In genomic region chr3:119609301-119609700, GRCh38 we compare ENCODE assay signal across 31 cellular contexts. TPM values are rescaled to one million over a fixed set of nuclear protein-coding genes. Genes with fewer than 3 reads are reported as not detected.
DNase-seq lines count a peak whose midpoint lies in the region; ATAC-seq, FAIRE-seq and TF ChIP-seq lines count a peak whose summit lies in the region.
"Had no signal": no experiment of that assay in that cellular context is flagged by ENCODE, and none has a peak within 500 bp of the region (broad histone marks: within the 10 kb centered on the region; RNA-seq: fewer than 3 reads in every experiment).

No MANE protein-coding gene starts in this region.

- POLR2A ChIA-PET in WTC11 (lab: Charles Lee): no interaction called here

- no peaks in the 10 kb centered on the region for H3K36me3 ChIP-seq in GM23338 (ENCODE audit: insufficient read depth)
- H3K36me3 ChIP-seq in parathyroid adenoma (ENCODE audit: control insufficient read depth, insufficient read depth, low read length): no peaks in the 10 kb centered on the region
- no peaks in the 10 kb centered on the region for H3K36me3 ChIP-seq in small intestine (ENCODE audit: control insufficient read depth in 2 of 2, insufficient read depth in 2 of 2, low read length in 2 of 2)

- no peaks in the 10 kb centered on the region for H3K79me2 ChIP-seq in GM23338 (replicated peaks; ENCODE audit: insufficient read depth)
- H3K79me2 ChIP-seq in parathyroid adenoma: no peaks in the 10 kb centered on the region

- no peak overlapping the region for H3K9ac ChIP-seq in parathyroid adenoma
- H3K9ac ChIP-seq: SK-N-SH had no signal

- H2AFZ ChIP-seq in GM23338: 0 out of 2 replicates have a peak overlapping the region, but pooled peaks have one; percentile 23
- peak overlapping the region; percentile 45 for H2AFZ ChIP-seq in parathyroid adenoma

- 26 to 58% (median 56%) methylated on average over 6 of the region's 6 CpGs for WGBS in small intestine, 3 donors

- ATAC-seq in GM23338: no peak
- ATAC-seq in WTC11: peak; percentile 34; the same call in 1 of the 2 replicates
- ATAC-seq in omental fat pad (ENCODE audit: low FRiP score): no peak
- no peak for ATAC-seq in HG02610 (IDR thresholded peaks at IDR 0.05; ENCODE audit: unreplicated experiment)
- ATAC-seq: A549, HCT116, K562, Panc1 had no signal

- H3K4me1 Mint-ChIP-seq in GM23338 (peaks cover 2% of the 10 kb centered on the region; the same call in 1 of the 3 replicates), WTC11 (0 out of 2 replicates have a peak, but pooled peaks cover 5% of the 10 kb centered on the region)
- H3K4me1 Mint-ChIP-seq: CD8-positive, alpha-beta memory T cell had no signal

- 0 out of 2 replicates have a peak, but pooled peaks cover 3% of the 10 kb centered on the region for H3K9me2 ChIP-seq in GM23338 (ENCODE audit: insufficient read depth)
- H3K9me2 ChIP-seq: SK-N-SH had no signal

- H3K27me3 ChIP-seq in GM23338 (ENCODE audit: insufficient read depth) (no peaks in the 10 kb centered on the region), parathyroid adenoma (ENCODE audit: control insufficient read depth, insufficient read depth, low read length) (no peaks in the 10 kb centered on the region), small intestine (ENCODE audit: control insufficient read depth in 2 of 2, insufficient read depth in 2 of 2, low read length in 2 of 2) (no peaks in the 10 kb centered on the region)

- H3K4me1 ChIP-seq in GM23338 (ENCODE audit: insufficient read depth) (no peaks in the 10 kb centered on the region), parathyroid adenoma (no peaks in the 10 kb centered on the region), small intestine (ENCODE audit: control insufficient read depth in 2 of 2, insufficient read depth in 1 of 2, low read depth in 1 of 2, low read length in 1 of 2) (no peaks in the 10 kb centered on the region)
- H3K4me1 ChIP-seq: A549 had no signal

- FAIRE-seq in small intestine (lab: Jason Lieb, UNC): no peak
- FAIRE-seq: A549, GM12892, HTR-8/SVneo, K562 had no signal

- H3K4me3 ChIP-seq in GM23338 (no peak overlapping the region), parathyroid adenoma (ENCODE audit: low read depth, low read length) (no peak overlapping the region), small intestine (ENCODE audit: low read depth in 1 of 2, low read length in 2 of 2) (no peak overlapping the region)
- H3K4me3 ChIP-seq: A549, K562 had no signal

- H4K20me1 ChIP-seq in GM23338 (replicated peaks; ENCODE audit: insufficient read depth): no peaks in the 10 kb centered on the region

- H3K27ac Mint-ChIP-seq in GM23338 (no peak overlapping the region), WTC11 (no peak overlapping the region)
- H3K27ac Mint-ChIP-seq: CD8-positive, alpha-beta memory T cell had no signal

- H3K4me2 ChIP-seq in GM23338 (no peak overlapping the region), parathyroid adenoma (ENCODE audit: low read length) (no peak overlapping the region)
- H3K4me2 ChIP-seq: A549, SK-N-SH had no signal

- H3K9me3 Mint-ChIP-seq in GM23338 (no peaks in the 10 kb centered on the region), WTC11 (no peaks in the 10 kb centered on the region)

- DNase-seq in GM23338 (ENCODE audit: low spot score): no peak
- no peak for DNase-seq in WTC11 (ENCODE audit: low spot score)
- DNase-seq in left kidney (ENCODE audit: low read depth, low spot score): peak; percentile 42
- DNase-seq in omental fat pad (ENCODE audit: low spot score): no peak
- DNase-seq in small intestine: no peak
- DNase-seq: C1 segment of cervical spinal cord; CD8-positive, alpha-beta memory T cell; GOT3; Kasumi-1; NCI-H1092 treated with DMSO at 0.1 percent for 48 hours; NCI-H1436; NCI-H187; NCI-H2081 treated with DMSO at 0.1 percent for 48 hours; NCI-H2171; NCI-H226; NCI-H510A; NCI-H69; SIG-M5; SK-N-SH; SW 1271 had no signal

- CTCF ChIA-PET in WTC11 (lab: Charles Lee): interaction anchor here (1.6 kb wide), 1 partner anchor 9 kb away, joined by 10 read pairs; no protein-coding TSS in a partner anchor

- no peak overlapping the region for H3K27ac ChIP-seq in GM23338 (ENCODE audit: low read depth)
- H3K27ac ChIP-seq in parathyroid adenoma: no peak overlapping the region
- H3K27ac ChIP-seq in small intestine (ENCODE audit: low read depth in 1 of 2, low read length in 1 of 2): no peak overlapping the region
- H3K27ac ChIP-seq: A549, RWPE1 had no signal

- no peak for TF ChIP-seq CTCF in GM23338 (conservative IDR thresholded peaks at IDR 0.05; ENCODE audit: low read depth in 2 of 2)
- no peak for TF ChIP-seq CTCF in WTC11 (IDR thresholded peaks at IDR 0.05)
- no peak for TF ChIP-seq CTCF in parathyroid adenoma (IDR thresholded peaks at IDR 0.05)
- no peak for TF ChIP-seq CTCF in omental fat pad (IDR thresholded peaks at IDR 0.05)

- H3K4me3 Mint-ChIP-seq in GM23338 (no peak overlapping the region), WTC11 (no peak overlapping the region)
- H3K4me3 Mint-ChIP-seq: CD8-positive, alpha-beta memory T cell had no signal

- H3K36me3 Mint-ChIP-seq in GM23338 (ENCODE audit: low read depth): no peaks in the 10 kb centered on the region
- no peaks in the 10 kb centered on the region for H3K36me3 Mint-ChIP-seq in WTC11
- H3K36me3 Mint-ChIP-seq: CD8-positive, alpha-beta memory T cell had no signal

- H3K27me3 Mint-ChIP-seq in GM23338 (ENCODE audit: insufficient read depth, low read depth, poor library complexity) (no peaks in the 10 kb centered on the region), WTC11 (ENCODE audit: low read depth) (no peaks in the 10 kb centered on the region; the same call in 1 of the 2 replicates)

- no peaks in the 10 kb centered on the region for H3K9me3 ChIP-seq in parathyroid adenoma (ENCODE audit: control insufficient read depth, low read length)
- no peaks in the 10 kb centered on the region for H3K9me3 ChIP-seq in small intestine (ENCODE audit: control insufficient read depth, low read depth)

- H3F3A ChIP-seq in GM23338 (replicated peaks; ENCODE audit: low read depth): no peaks in the 10 kb centered on the region

TF ChIP-seq in GM23338, 12 proteins besides CTCF, POLR2A, EP300 and RAD21 (continues in another document):
- TF ChIP-seq EZH2phosphoT487 (IDR thresholded peaks at IDR 0.05; ENCODE audit: unreplicated experiment) (no peak), POLR2AphosphoS5 (IDR thresholded peaks at IDR 0.05; ENCODE audit: low read depth) (no peak)

TF ChIP-seq in WTC11, 78 proteins besides CTCF, POLR2A, EP300 and RAD21:
- TF ChIP-seq NFE2L1 (CRISPR knock-in tag; IDR thresholded peaks at IDR 0.05): no peak
- no peak for TF ChIP-seq IRF2 (CRISPR knock-in tag; IDR thresholded peaks at IDR 0.05; ENCODE audit: borderline replicate concordance, low read depth)
- no peak for TF ChIP-seq ZNF671 (CRISPR knock-in tag; IDR thresholded peaks at IDR 0.05)
TF ChIP-seq in WTC11: peak in this region for 0.

RNA-seq across cellular contexts. Expression of gene PLA1A, which starts 11.6 kb away (rescaled TPM):
- not detected in 2 replicates for total RNA-seq in GM23338 (2014; rRNA removed; shearing (Covaris generic))
- polyA plus RNA-seq in GM23338 (2016; fragmentation: Nextera tagmentation; extraction: Ambion mirVana) (not detected in 2 replicates), small intestine (1 to 10 TPM in 1 of 3 donors, not detected in 2; 5.0 TPM)
- total RNA-seq in WTC11 (2021) (0.11 TPM in 1 of 3 replicates, not detected in the others), omental fat pad (10 to 100 TPM in 1 of 4 donors, 1 to 10 TPM in 3; 3.3 to 12.8 (median 7.3) TPM)
- total RNA-seq: K562, M059J, OCI-LY7 had no signal
- polyA plus RNA-seq: CD8-positive, alpha-beta memory T cell; K562; SK-N-SH had no signal

RNA-seq across cellular contexts. Expression of gene ADPRH, which starts 30.0 kb away (rescaled TPM):
- 3.4 and 4.4 TPM in 2 replicates for total RNA-seq in GM23338 (2014; rRNA removed; shearing (Covaris generic))
- polyA plus RNA-seq in GM23338 (2016; fragmentation: Nextera tagmentation; extraction: Ambion mirVana) (1.2 and 1.7 TPM in 2 replicates), small intestine (1 to 10 TPM in 2 of 3 donors, under 1 TPM in 1; 0.89 to 5.4 (median 1.4) TPM)
- total RNA-seq in WTC11 (2021) (3.6 to 4.3 TPM (median 4.1 TPM) in 3 replicates), omental fat pad (10 to 100 TPM in 2 of 4 donors, 1 to 10 TPM in 2; 7.4 to 19.9 (median 11.8) TPM)
- total RNA-seq: OCI-LY7 had no signal
- polyA plus RNA-seq: SK-N-SH had no signal

RNA-seq across cellular contexts. Expression of gene CD80, which starts 49.9 kb away (rescaled TPM):
- total RNA-seq in GM23338 (2014; rRNA removed; shearing (Covaris generic)): not detected in 2 replicates
- not detected in 2 replicates for polyA plus RNA-seq in GM23338 (2016; fragmentation: Nextera tagmentation; extraction: Ambion mirVana)
- 0.14 to 0.24 TPM in 2 of 3 replicates, not detected in the other for total RNA-seq in WTC11 (2021)
- under 1 TPM in 3 of 4 donors, not detected in 1; 0.50 to 0.96 (median 0.93) TPM for total RNA-seq in omental fat pad
- under 1 TPM in 2 of 3 donors, not detected in 1; 0.21 to 0.27 TPM for polyA plus RNA-seq in small intestine
- total RNA-seq: M059J, OCI-LY7 had no signal
- polyA plus RNA-seq: SK-N-SH had no signal

RNA-seq across cellular contexts. Expression of gene POPDC2, which starts 51.1 kb away (rescaled TPM):
- not detected in 2 replicates for total RNA-seq in GM23338 (2014; rRNA removed; shearing (Covaris generic))
- polyA plus RNA-seq in GM23338 (2016; fragmentation: Nextera tagmentation; extraction: Ambion mirVana): 0.36 and 0.37 TPM in 2 replicates
- total RNA-seq in WTC11 (2021): 0.48 to 0.64 TPM (median 0.53 TPM) in 3 replicates
- 1 to 10 TPM; 1.3 to 7.1 (median 1.9) TPM for total RNA-seq in omental fat pad
- 1 to 10 TPM; 1.8 to 8.6 (median 2.0) TPM for polyA plus RNA-seq in small intestine
- total RNA-seq: K562 had no signal
